Comparison of ENCODE assay signal across 2 cellular contexts in the genomic region with DNA sequence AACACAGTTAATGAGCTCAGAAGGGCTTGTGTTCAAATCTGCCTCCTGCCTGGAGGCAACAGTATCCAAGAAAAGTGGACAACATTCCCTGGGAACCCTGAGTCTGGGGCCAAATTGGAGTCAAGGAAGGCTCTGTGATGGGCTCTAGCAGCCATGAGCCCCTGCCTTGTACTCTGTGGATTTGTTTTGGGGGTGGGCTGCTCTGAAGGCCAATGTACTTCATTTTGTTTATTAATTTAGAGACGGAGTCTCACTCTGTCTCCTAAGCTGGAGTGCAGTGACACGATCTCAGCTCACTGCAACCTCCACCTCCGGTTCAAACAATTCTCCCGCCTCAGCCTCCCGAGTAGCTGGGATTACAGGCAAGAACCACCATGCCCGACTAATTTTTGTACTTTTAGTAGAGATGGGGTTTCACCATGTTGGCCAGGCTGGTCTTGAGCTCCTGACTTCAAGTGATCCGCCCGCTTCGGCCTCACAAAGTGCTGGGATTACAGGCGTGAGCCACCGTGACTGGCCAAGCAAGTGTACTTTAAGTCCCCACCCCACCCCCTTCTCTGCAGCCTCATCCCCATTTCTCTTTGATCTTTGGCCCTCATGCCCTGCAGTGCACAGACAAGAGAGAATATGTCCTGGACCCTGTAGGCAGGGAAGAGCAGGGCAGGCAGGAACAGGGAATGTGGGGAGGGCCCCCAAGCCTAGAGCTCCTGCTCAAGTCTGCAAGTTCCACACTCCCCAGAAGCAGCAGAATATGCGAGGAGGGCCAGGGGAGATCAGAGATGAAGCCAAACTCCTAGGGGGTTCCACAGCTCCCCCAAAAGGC.
TF ChIP-seq lines count a peak whose summit lies in the region.

No MANE protein-coding gene starts in this region.

TF ChIP-seq in IMR-90, 13 proteins besides CTCF, POLR2A, EP300 and RAD21:
- no peak for TF ChIP-seq RFX5 (IDR thresholded peaks at IDR 0.05; ENCODE audit: low read depth, low read length)
- TF ChIP-seq MAZ (IDR thresholded peaks at IDR 0.05; ENCODE audit: borderline replicate concordance, low read depth, low read length): no peak
- no peak for TF ChIP-seq RCOR1 (IDR thresholded peaks at IDR 0.05; ENCODE audit: insufficient replicate concordance, low read length)
- no peak for TF ChIP-seq MAFK (IDR thresholded peaks at IDR 0.05; ENCODE audit: low read depth, low read length)
- no peak for TF ChIP-seq MXI1 (IDR thresholded peaks at IDR 0.05; ENCODE audit: borderline replicate concordance, low read depth, low read length)
- TF ChIP-seq NFE2L2 (IDR thresholded peaks at IDR 0.05; ENCODE audit: low read depth, low read length): no peak
- no peak for TF ChIP-seq BHLHE40 (IDR thresholded peaks at IDR 0.05; ENCODE audit: low read depth, low read length)
- TF ChIP-seq, protein P1, sequence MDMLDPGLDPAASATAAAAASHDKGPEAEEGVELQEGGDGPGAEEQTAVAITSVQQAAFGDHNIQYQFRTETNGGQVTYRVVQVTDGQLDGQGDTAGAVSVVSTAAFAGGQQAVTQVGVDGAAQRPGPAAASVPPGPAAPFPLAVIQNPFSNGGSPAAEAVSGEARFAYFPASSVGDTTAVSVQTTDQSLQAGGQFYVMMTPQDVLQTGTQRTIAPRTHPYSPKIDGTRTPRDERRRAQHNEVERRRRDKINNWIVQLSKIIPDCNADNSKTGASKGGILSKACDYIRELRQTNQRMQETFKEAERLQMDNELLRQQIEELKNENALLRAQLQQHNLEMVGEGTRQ (IDR thresholded peaks at IDR 0.05; ENCODE audit: low read depth, low read length): no peak
- TF ChIP-seq, protein P2, sequence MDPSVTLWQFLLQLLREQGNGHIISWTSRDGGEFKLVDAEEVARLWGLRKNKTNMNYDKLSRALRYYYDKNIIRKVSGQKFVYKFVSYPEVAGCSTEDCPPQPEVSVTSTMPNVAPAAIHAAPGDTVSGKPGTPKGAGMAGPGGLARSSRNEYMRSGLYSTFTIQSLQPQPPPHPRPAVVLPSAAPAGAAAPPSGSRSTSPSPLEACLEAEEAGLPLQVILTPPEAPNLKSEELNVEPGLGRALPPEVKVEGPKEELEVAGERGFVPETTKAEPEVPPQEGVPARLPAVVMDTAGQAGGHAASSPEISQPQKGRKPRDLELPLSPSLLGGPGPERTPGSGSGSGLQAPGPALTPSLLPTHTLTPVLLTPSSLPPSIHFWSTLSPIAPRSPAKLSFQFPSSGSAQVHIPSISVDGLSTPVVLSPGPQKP (IDR thresholded peaks at IDR 0.05; ENCODE audit: borderline replicate concordance, low read depth, low read length): no peak
- no peak for TF ChIP-seq SMC3 (IDR thresholded peaks at IDR 0.05; ENCODE audit: low read depth, low read length)
- TF ChIP-seq CHD1 (IDR thresholded peaks at IDR 0.05; ENCODE audit: low read depth, low read length): no peak
- TF ChIP-seq CEBPB (IDR thresholded peaks at IDR 0.05; ENCODE audit: low read depth, low read length): no peak

TF ChIP-seq in K562, 482 proteins besides CTCF, POLR2A, EP300 and RAD21:
- TF ChIP-seq ADNP (tag; IDR thresholded peaks at IDR 0.05) (no peak), LEF1 (IDR thresholded peaks at IDR 0.05) (peak; percentile 76; the same call in 1 of the 2 replicates)
